In genomic region chr1:7570311-7570710, GRCh38 we compare ENCODE assay signal across 18 cellular contexts.
DNase-seq lines count a peak whose midpoint lies in the region; ATAC-seq and TF ChIP-seq lines count a peak whose summit lies in the region.
"Had no signal": no experiment of that assay in that cellular context is flagged by ENCODE, and none has a peak within 500 bp of the region (broad histone marks: within the 10 kb centered on the region; RNA-seq: fewer than 3 reads in every experiment).

No MANE protein-coding gene starts in this region.

- H3K9me3 Mint-ChIP-seq in activated naive CD4-positive, alpha-beta T cell treated with anti-CD3 and anti-CD28 coated beads, Interleukin-2, amount 50 U/mL, for 72 hours, result no peaks in the 10 kb centered on the region

- H3K36me3 Mint-ChIP-seq in activated naive CD4-positive, alpha-beta T cell treated with anti-CD3 and anti-CD28 coated beads, Interleukin-2, amount 50 U/mL, for 72 hours, result no peaks in the 10 kb centered on the region

- no peak for DNase-seq in left ventricle myocardium superior
- no peak for DNase-seq in left cardiac atrium
- DNase-seq in epithelial cell of esophagus (ENCODE audit: low read depth), result peak; percentile 77
- DNase-seq in lower lobe of right lung, result peak; percentile 44
- no peak for DNase-seq in activated naive CD4-positive, alpha-beta T cell treated with Interleukin-2 at 50 U/mL for 16 hours
- no peak for DNase-seq in activated naive CD4-positive, alpha-beta T cell treated with anti-CD3 and anti-CD28 coated beads, Interleukin-2, amount 50 U/mL, for 72 hours (ENCODE audit: low spot score in 2 of 2)
- no peak for DNase-seq in NCI-H146 (lab: John Stamatoyannopoulos, UW)
- DNase-seq: GDM1, HCEC 1CT, MV-4-11, NCI-H1417 treated with DMSO at 0.1 percent for 48 hours, NCI-H2029, NCI-H2171, NCI-H446 had no signal

- H3K4me1 ChIP-seq in lower lobe of right lung, result peaks cover 26% of the 10 kb centered on the region

- intact Hi-C loops in left ventricle myocardium superior (cut with micrococcal nuclease), result no loop called here
- intact Hi-C loops in left cardiac atrium (cut with DNase I), result no loop called here
- intact Hi-C loops in lower lobe of right lung (cut with DNase I), result no loop called here

- no peak overlapping the region for H3K27ac Mint-ChIP-seq in activated naive CD4-positive, alpha-beta T cell treated with anti-CD3 and anti-CD28 coated beads, Interleukin-2, amount 50 U/mL, for 72 hours

- H3K27ac ChIP-seq in lower lobe of right lung, result no peak overlapping the region
- H3K27ac ChIP-seq: BLaER1 treated with 17β-estradiol and CSF1 and Interleukin-3, amounts not matched to agents 10 nM and 100 nM had no signal

- peak; percentile 63 for ATAC-seq in left ventricle myocardium superior
- no peak for ATAC-seq in left cardiac atrium
- peak in 1 of 2 donors; percentile 31 for ATAC-seq in lower lobe of right lung
- no peak for ATAC-seq in GM18520 (IDR thresholded peaks at IDR 0.05; ENCODE audit: unreplicated experiment)
- no peak for ATAC-seq in activated naive CD4-positive, alpha-beta T cell treated with anti-CD3 and anti-CD28 coated beads, Interleukin-2, amount 50 U/mL, for 72 hours
- ATAC-seq: GM12878, K562 had no signal

- H3K4me3 ChIP-seq in epithelial cell of esophagus (ENCODE audit: low read length) (no peak overlapping the region), lower lobe of right lung (no peak overlapping the region)
- H3K4me3 ChIP-seq: BLaER1 treated with 17β-estradiol and CSF1 and Interleukin-3, amounts not matched to agents 10 nM and 100 nM; GM12878; K562 had no signal

- H3K27me3 ChIP-seq in lower lobe of right lung (ENCODE audit: low read depth), result no peaks in the 10 kb centered on the region
- H3K27me3 ChIP-seq: BLaER1 treated with 17β-estradiol and CSF1 and Interleukin-3, amounts not matched to agents 10 nM and 100 nM had no signal

- H3K9me3 ChIP-seq in lower lobe of right lung, result no peaks in the 10 kb centered on the region

- H3K36me3 ChIP-seq in lower lobe of right lung, result no peaks in the 10 kb centered on the region
- H3K36me3 ChIP-seq: BLaER1 treated with 17β-estradiol and CSF1 and Interleukin-3, amounts not matched to agents 10 nM and 100 nM had no signal

- TF ChIP-seq CTCF in epithelial cell of esophagus (IDR thresholded peaks at IDR 0.05; ENCODE audit: insufficient read depth, low read depth, low read length, missing control alignments) (no peak), lower lobe of right lung (IDR thresholded peaks at IDR 0.05) (no peak)

Comparison
In these comparisons a context has a peak if more than half of its experiments do, and no peak if none do; other contexts are left out.
1. DNase-seq: peak in epithelial cell of esophagus (single experiment) and lower lobe of right lung (single experiment); none in left ventricle myocardium superior (single experiment), left cardiac atrium (single experiment), activated naive CD4-positive, alpha-beta T cell treated with Interleukin-2 at 50 U/mL for 16 hours (single experiment), activated naive CD4-positive, alpha-beta T cell treated with anti-CD3 and anti-CD28 coated beads, Interleukin-2, amount 50 U/mL, for 72 hours (0 of 2) and NCI-H146 (single experiment).